ENCODE assay signal across 21 cellular contexts in genomic region chr21:15534450-15534886, GRCh38.
DNase-seq lines count a peak whose midpoint lies in the region; ATAC-seq and TF ChIP-seq lines count a peak whose summit lies in the region.
"Had no signal": no experiment of that assay in that cellular context is flagged by ENCODE, and none has a peak within 500 bp of the region (broad histone marks: within the 10 kb centered on the region; RNA-seq: fewer than 3 reads in every experiment).

No MANE protein-coding gene starts in this region.

- H3K9me3 ChIP-seq in BLaER1 treated with 17β-estradiol and CSF1 and Interleukin-3, amounts not matched to agents 10 nM and 100 nM (replicated peaks in 1 of 11): peaks cover 28 to 73% (median 56%) of the 10 kb centered on the region in 11 experiments
- no peaks in the 10 kb centered on the region for H3K9me3 ChIP-seq in PC-3 (ENCODE audit: low read length)
- no peaks in the 10 kb centered on the region for H3K9me3 ChIP-seq in CD4-positive, alpha-beta memory T cell (ENCODE audit: control insufficient read depth in 1 of 2, low read length in 2 of 2)
- H3K9me3 ChIP-seq: Caco-2, MG63 had no signal

- TF ChIP-seq CTCF in PC-3 (conservative IDR thresholded peaks at IDR 0.05; ENCODE audit: low read depth, low read length): peak; percentile 10; the same call in 1 of the 2 replicates

- BruUV-seq in PC-3 (replicated peaks; lab: Mats Ljungman, UMichigan): no TSS peak

- ATAC-seq in PC-3 (no peak), naive B cell (ENCODE audit: low read depth in 2 of 2) (peak; percentile 66 to 75), HG02759 (IDR thresholded peaks at IDR 0.05; ENCODE audit: unreplicated experiment) (no peak)
- no peak for ATAC-seq in activated naive CD4-positive, alpha-beta T cell treated with anti-CD3 and anti-CD28 coated beads, Interleukin-2, amount 50 U/mL, for 72 hours
- ATAC-seq: activated CD4-positive, alpha-beta T cell treated with anti-CD3 and anti-CD28 coated beads for 36 hours; activated T-helper 17 cell treated with anti-CD3 and anti-CD28 coated beads, Interleukin-2, amount 50 U/mL, for 72 hours; effector memory CD8-positive, alpha-beta T cell; SK-N-SH treated with all-trans-retinoic acid at 6 μM for 48 hours had no signal

- peak overlapping the region; percentile 42 to 69 (median 55); a peak in 21 of 22 replicates for H3K4me2 ChIP-seq in BLaER1 treated with 17β-estradiol and CSF1 and Interleukin-3, amounts not matched to agents 10 nM and 100 nM
- H3K4me2 ChIP-seq in PC-3 (ENCODE audit: low read length): no peak overlapping the region

- CTCF ChIA-PET in PC-3 (lab: Charles Lee): no interaction called here
- CTCF ChIA-PET in CD4-positive, alpha-beta memory T cell (lab: Charles Lee; ENCODE audit: partially characterized antibody): interaction anchor here (1.8 to 2.0 kb wide), 2 partner anchors 19 to 52 kb away, joined by 4 to 9 read pairs; no protein-coding TSS in a partner anchor

- peak overlapping the region in 7 of 10 experiments; percentile 14 to 39 (median 28); a peak in 8 of 20 replicates for H3K4me3 ChIP-seq in BLaER1 treated with 17β-estradiol and CSF1 and Interleukin-3, amounts not matched to agents 10 nM and 100 nM
- no peak overlapping the region for H3K4me3 ChIP-seq in PC-3 (ENCODE audit: low read length)
- no peak overlapping the region for H3K4me3 ChIP-seq in CD4-positive, alpha-beta memory T cell (ENCODE audit: low read length in 2 of 2)
- H3K4me3 ChIP-seq: MG63 had no signal

- intact Hi-C loops in PC-3 (cut with micrococcal nuclease): no loop called here
- intact Hi-C loops in CD4-positive, alpha-beta memory T cell (cut with micrococcal nuclease): no loop called here

- peaks cover 6 to 71% (median 45%) of the 10 kb centered on the region in 10 experiments; a peak in 19 of 20 replicates for H3K4me1 ChIP-seq in BLaER1 treated with 17β-estradiol and CSF1 and Interleukin-3, amounts not matched to agents 10 nM and 100 nM
- no peaks in the 10 kb centered on the region for H3K4me1 ChIP-seq in PC-3 (ENCODE audit: insufficient read depth, low read length)
- H3K4me1 ChIP-seq in CD4-positive, alpha-beta memory T cell (ENCODE audit: insufficient read depth, low read length): no peaks in the 10 kb centered on the region

- H2AFZ ChIP-seq in PC-3 (ENCODE audit: low read length): no peak overlapping the region

- H3K27me3 Mint-ChIP-seq in naive B cell: peaks cover 0 to 15% (median 0%) of the 10 kb centered on the region in 3 donors
- H3K27me3 Mint-ChIP-seq in CD4-positive, alpha-beta memory T cell: peaks cover 6 to 15% of the 10 kb centered on the region in 2 donors
- H3K27me3 Mint-ChIP-seq: activated CD4-positive, alpha-beta T cell treated with anti-CD3 and anti-CD28 coated beads for 36 hours had no signal

- H3K36me3 ChIP-seq in BLaER1 treated with 17β-estradiol and CSF1 and Interleukin-3, amounts not matched to agents 10 nM and 100 nM: peaks cover 0 to 24% (median 11%) of the 10 kb centered on the region in 11 experiments; a peak in 7 of 22 replicates
- no peaks in the 10 kb centered on the region for H3K36me3 ChIP-seq in PC-3 (ENCODE audit: low read depth, low read length)
- H3K36me3 ChIP-seq in CD4-positive, alpha-beta memory T cell (ENCODE audit: insufficient read depth, low read length): no peaks in the 10 kb centered on the region
- H3K36me3 ChIP-seq: brain microvascular endothelial cell, MG63 had no signal

- no peaks in the 10 kb centered on the region for H3F3A ChIP-seq in PC-3 (ENCODE audit: low read length, unreplicated experiment)

- H3K9me2 ChIP-seq in PC-3 (replicated peaks; ENCODE audit: low read length): no peaks in the 10 kb centered on the region

- H3K9ac ChIP-seq in BLaER1 treated with 17β-estradiol and CSF1 and Interleukin-3, amounts not matched to agents 10 nM and 100 nM: peak overlapping the region in 8 of 11 experiments; percentile 55 to 81 (median 72); a peak in 16 of 22 replicates
- H3K9ac ChIP-seq in PC-3 (ENCODE audit: low read length): no peak overlapping the region

- peaks cover 9 to 17% (median 12%) of the 10 kb centered on the region in 3 donors for H3K4me1 Mint-ChIP-seq in naive B cell
- peaks cover 0 to 3% (median 2%) of the 10 kb centered on the region in 4 donors for H3K4me1 Mint-ChIP-seq in CD4-positive, alpha-beta memory T cell
- H3K4me1 Mint-ChIP-seq: activated T-helper 17 cell treated with anti-CD3 and anti-CD28 coated beads, Interleukin-2, amount 50 U/mL, for 72 hours had no signal

- H3K9me3 Mint-ChIP-seq in naive B cell: peaks cover 0 to 5% (median 2%) of the 10 kb centered on the region in 7 donors
- peaks cover 0 to 4% (median under 1%) of the 10 kb centered on the region in 8 donors for H3K9me3 Mint-ChIP-seq in CD4-positive, alpha-beta memory T cell
- peaks cover 7 to 9% of the 10 kb centered on the region in 2 donors for H3K9me3 Mint-ChIP-seq in activated naive CD4-positive, alpha-beta T cell treated with anti-CD3 and anti-CD28 coated beads, Interleukin-2, amount 50 U/mL, for 72 hours
- H3K9me3 Mint-ChIP-seq: activated T-helper 17 cell treated with anti-CD3 and anti-CD28 coated beads, Interleukin-2, amount 50 U/mL, for 72 hours had no signal

- POLR2A ChIA-PET in PC-3 (lab: Charles Lee; ENCODE audit: unreplicated experiment): no interaction called here
- POLR2A ChIA-PET in CD4-positive, alpha-beta memory T cell (lab: Charles Lee; ENCODE audit: partially characterized antibody): no interaction called here

- no peaks in the 10 kb centered on the region for H3K79me2 ChIP-seq in PC-3 (ENCODE audit: low read length)

- peak overlapping the region in 4 of 6 donors; percentile 28 to 85 (median 52) for H3K27ac Mint-ChIP-seq in naive B cell
- H3K27ac Mint-ChIP-seq in CD4-positive, alpha-beta memory T cell: no peak overlapping the region
- no peak overlapping the region for H3K27ac Mint-ChIP-seq in activated naive CD4-positive, alpha-beta T cell treated with anti-CD3 and anti-CD28 coated beads, Interleukin-2, amount 50 U/mL, for 72 hours
- H3K27ac Mint-ChIP-seq: activated CD4-positive, alpha-beta T cell treated with anti-CD3 and anti-CD28 coated beads for 36 hours; activated T-helper 17 cell treated with anti-CD3 and anti-CD28 coated beads, Interleukin-2, amount 50 U/mL, for 72 hours had no signal

- peak; percentile 60 for DNase-seq in KG1 (lab: John Stamatoyannopoulos, UW)
- no peak for DNase-seq in PC-3
- peak; percentile 25 for DNase-seq in naive B cell
- DNase-seq in CD4-positive, alpha-beta memory T cell: no peak
- no peak for DNase-seq in HT-29 (ENCODE audit: low spot score)
- no peak for DNase-seq in activated naive CD4-positive, alpha-beta T cell treated with anti-CD3 and anti-CD28 coated beads, Interleukin-2, amount 50 U/mL, for 72 hours (ENCODE audit: low spot score in 2 of 2)
- DNase-seq: activated CD4-positive, alpha-beta T cell treated with anti-CD3 and anti-CD28 coated beads for 36 hours; brain microvascular endothelial cell; Caco-2; effector memory CD8-positive, alpha-beta T cell; head of caudate nucleus; MG63; NCI-H187 treated with DMSO at 0.1 percent for 48 hours; NCI-H226; NCI-H82; occipital lobe; stimulated activated CD4-positive, alpha-beta T cell treated with anti-CD3 and anti-CD28 coated beads, Interleukin-4, amount 100 ng/mL, for 1 hour had no signal

- peak overlapping the region in 10 of 11 experiments; percentile 44 to 96 (median 86); a peak in 20 of 22 replicates for H3K27ac ChIP-seq in BLaER1 treated with 17β-estradiol and CSF1 and Interleukin-3, amounts not matched to agents 10 nM and 100 nM
- no peak overlapping the region for H3K27ac ChIP-seq in PC-3 (ENCODE audit: low read length)
- no peak overlapping the region for H3K27ac ChIP-seq in CD4-positive, alpha-beta memory T cell (ENCODE audit: low read depth, low read length)
- H3K27ac ChIP-seq: brain microvascular endothelial cell had no signal

- no peaks in the 10 kb centered on the region for H3K27me3 ChIP-seq in BLaER1 treated with 17β-estradiol and CSF1 and Interleukin-3, amounts not matched to agents 10 nM and 100 nM
- no peaks in the 10 kb centered on the region for H3K27me3 ChIP-seq in PC-3 (ENCODE audit: low read length)
- H3K27me3 ChIP-seq in CD4-positive, alpha-beta memory T cell (ENCODE audit: insufficient read depth, low read length): no peaks in the 10 kb centered on the region

- H4K20me1 ChIP-seq in BLaER1 treated with 17β-estradiol and CSF1 and Interleukin-3, amounts not matched to agents 10 nM and 100 nM: no peaks in the 10 kb centered on the region
- no peaks in the 10 kb centered on the region for H4K20me1 ChIP-seq in PC-3 (ENCODE audit: low read length)

- H3K36me3 Mint-ChIP-seq in naive B cell: no peaks in the 10 kb centered on the region
- no peaks in the 10 kb centered on the region for H3K36me3 Mint-ChIP-seq in CD4-positive, alpha-beta memory T cell
- H3K36me3 Mint-ChIP-seq in activated naive CD4-positive, alpha-beta T cell treated with anti-CD3 and anti-CD28 coated beads, Interleukin-2, amount 50 U/mL, for 72 hours: peaks cover 0 to 5% of the 10 kb centered on the region in 2 donors

- H3K4me3 Mint-ChIP-seq in naive B cell: peak overlapping the region; percentile 42 to 83 (median 61)
- no peak overlapping the region for H3K4me3 Mint-ChIP-seq in CD4-positive, alpha-beta memory T cell
- H3K4me3 Mint-ChIP-seq: activated CD4-positive, alpha-beta T cell treated with anti-CD3 and anti-CD28 coated beads for 36 hours; activated T-helper 17 cell treated with anti-CD3 and anti-CD28 coated beads, Interleukin-2, amount 50 U/mL, for 72 hours; effector memory CD8-positive, alpha-beta T cell had no signal

Comparison
In these comparisons a context has a peak if more than half of its experiments do, and no peak if none do; other contexts are left out.
1. H3K27ac ChIP-seq: peak in BLaER1 treated with 17β-estradiol and CSF1 and Interleukin-3, amounts not matched to agents 10 nM and 100 nM (10 of 11); none in PC-3 (single experiment) and CD4-positive, alpha-beta memory T cell (single experiment).
2. H3K4me3 ChIP-seq: peak in BLaER1 treated with 17β-estradiol and CSF1 and Interleukin-3, amounts not matched to agents 10 nM and 100 nM (7 of 10); none in PC-3 (single experiment) and CD4-positive, alpha-beta memory T cell (0 of 2).
3. DNase-seq: peak in KG1 (single experiment) and naive B cell (single experiment); none in PC-3 (single experiment), CD4-positive, alpha-beta memory T cell (0 of 5), HT-29 (single experiment) and activated naive CD4-positive, alpha-beta T cell treated with anti-CD3 and anti-CD28 coated beads, Interleukin-2, amount 50 U/mL, for 72 hours (0 of 2).
4. ATAC-seq: peak in naive B cell (2 of 2); none in PC-3 (single experiment), HG02759 (single experiment) and activated naive CD4-positive, alpha-beta T cell treated with anti-CD3 and anti-CD28 coated beads, Interleukin-2, amount 50 U/mL, for 72 hours (0 of 2).
5. H3K27ac Mint-ChIP-seq: peak in naive B cell (4 of 6); none in CD4-positive, alpha-beta memory T cell (0 of 7) and activated naive CD4-positive, alpha-beta T cell treated with anti-CD3 and anti-CD28 coated beads, Interleukin-2, amount 50 U/mL, for 72 hours (0 of 2).
6. H3K4me3 Mint-ChIP-seq: peak in naive B cell (8 of 8); none in CD4-positive, alpha-beta memory T cell (0 of 8).